Comparison of ENCODE assay signal across 15 cellular contexts in genomic region chr1:92380867-92381266, GRCh38.
DNase-seq lines count a peak whose midpoint lies in the region; ATAC-seq, FAIRE-seq and TF ChIP-seq lines count a peak whose summit lies in the region.
"Had no signal": no experiment of that assay in that cellular context is flagged by ENCODE, and none has a peak within 500 bp of the region (broad histone marks: within the 10 kb centered on the region; RNA-seq: fewer than 3 reads in every experiment).

No MANE protein-coding gene starts in this region.

- no peaks in the 10 kb centered on the region for H3K4me1 ChIP-seq in mesenchymal stem cell (ENCODE audit: control insufficient read depth, insufficient read depth, low read depth, low read length)

- no peak for ATAC-seq in HG03039 (IDR thresholded peaks at IDR 0.05; ENCODE audit: unreplicated experiment)
- ATAC-seq: HCT116 had no signal

- no peak overlapping the region for H3K4me3 ChIP-seq in cardiac fibroblast (replicated peaks in 1 of 2; ENCODE audit: low read depth in 2 of 2, low read length in 2 of 2)
- H3K4me3 ChIP-seq in mesenchymal stem cell (ENCODE audit: insufficient read depth in 1 of 2, low read depth in 1 of 2, low read length in 2 of 2), result no peak overlapping the region

- H2BK15ac ChIP-seq in mesenchymal stem cell (ENCODE audit: low read depth, poor library complexity, severe bottlenecking), result no peak overlapping the region

- H3K27me3 ChIP-seq in mesenchymal stem cell (ENCODE audit: control insufficient read depth in 1 of 2, insufficient read depth in 1 of 2, low read length in 2 of 2), result no peaks in the 10 kb centered on the region

- H2BK5ac ChIP-seq in mesenchymal stem cell (ENCODE audit: low read depth, low read length, poor library complexity, severe bottlenecking), result no peak overlapping the region

- H4K91ac ChIP-seq in mesenchymal stem cell (ENCODE audit: low read length), result no peak overlapping the region

- WGBS in mesenchymal stem cell, result 66% methylated on average over 2 of the region's 2 CpGs

- no peak overlapping the region for H2BK120ac ChIP-seq in mesenchymal stem cell (ENCODE audit: low read depth, low read length)

- DNase-seq in GM19239 (ENCODE audit: insufficient read length, low spot score) (no peak), KBM-7 (peak; percentile 40), cardiac fibroblast (ENCODE audit: low read depth in 2 of 2) (peak; percentile 4 to 5), mesenchymal stem cell (peak; percentile 3), caudate nucleus (lab: John Stamatoyannopoulos, UW) (no peak)
- DNase-seq in central memory CD4-positive, alpha-beta T cell, result no peak
- DNase-seq: C1 segment of cervical spinal cord; Calu3; CD4-positive, alpha-beta T cell; DMS 273 treated with DMSO at 0.1 percent for 48 hours; DMS79; EL had no signal

- no peak overlapping the region for H2AK5ac ChIP-seq in mesenchymal stem cell (ENCODE audit: low read length, severe bottlenecking)

- H3K23ac ChIP-seq in mesenchymal stem cell (ENCODE audit: low read length in 2 of 2), result no peak overlapping the region

- H3K79me1 ChIP-seq in mesenchymal stem cell (replicated peaks; ENCODE audit: low read length, poor library complexity, severe bottlenecking), result peaks cover 4% of the 10 kb centered on the region

- in situ Hi-C loops in KBM-7 (cut with MboI; ENCODE audit: low pct_unique_long_range_greater_than_20kb, low sequenced_read_pairs), result no loop called here

- no peak overlapping the region for H3K4me2 ChIP-seq in mesenchymal stem cell (ENCODE audit: low read length, poor library complexity, severe bottlenecking)

- H3K9ac ChIP-seq in mesenchymal stem cell (ENCODE audit: low read length), result no peak overlapping the region

- H3K4ac ChIP-seq in mesenchymal stem cell (ENCODE audit: low read depth in 1 of 2, low read length in 2 of 2), result no peak overlapping the region

- H3K14ac ChIP-seq in mesenchymal stem cell (ENCODE audit: low read length in 2 of 2), result no peak overlapping the region

- H4K8ac ChIP-seq in mesenchymal stem cell (ENCODE audit: low read length), result no peak overlapping the region

- no peak overlapping the region for H2BK12ac ChIP-seq in mesenchymal stem cell (ENCODE audit: low read length in 2 of 2)

- TF ChIP-seq CTCF in cardiac fibroblast (IDR thresholded peaks at IDR 0.05; ENCODE audit: low read depth, low read length), result no peak

- H2AFZ ChIP-seq in mesenchymal stem cell (ENCODE audit: low read depth, low read length), result no peak overlapping the region

- peak; percentile 14 for FAIRE-seq in GM19239 (lab: Jason Lieb, UNC)
- FAIRE-seq: A204.1 had no signal

- H3K9me3 ChIP-seq in mesenchymal stem cell (ENCODE audit: control insufficient read depth, low read length), result no peaks in the 10 kb centered on the region

- peaks cover 2 to 16% of the 10 kb centered on the region in 2 experiments for H3K36me3 ChIP-seq in mesenchymal stem cell (ENCODE audit: control insufficient read depth in 1 of 2, insufficient read depth in 2 of 2, low read depth in 1 of 2, low read length in 2 of 2)

- no peak overlapping the region for H3K18ac ChIP-seq in mesenchymal stem cell (ENCODE audit: low read depth in 1 of 2, low read length in 2 of 2)

- H3K27ac ChIP-seq in mesenchymal stem cell (ENCODE audit: low read length, poor library complexity, severe bottlenecking) (no peak overlapping the region), caudate nucleus (ENCODE audit: low read depth, low read length) (no peak overlapping the region)

Comparison
In these comparisons a context has a peak if more than half of its experiments do, and no peak if none do; other contexts are left out.
1. DNase-seq: peak in KBM-7 (single experiment), cardiac fibroblast (2 of 2) and mesenchymal stem cell (single experiment); none in GM19239 (single experiment), central memory CD4-positive, alpha-beta T cell (single experiment) and caudate nucleus (0 of 61).